Comparison of ENCODE assay signal across 24 cellular contexts in genomic region chr5:139731281-139731680, GRCh38.
"Had no signal": no experiment of that assay in that cellular context is flagged by ENCODE, and none has a peak within 500 bp of the region (broad histone marks: within the 10 kb centered on the region; RNA-seq: fewer than 3 reads in every experiment).

No MANE protein-coding gene starts in this region.

- DNase-seq: activated CD4-positive, alpha-beta memory T cell treated with anti-CD3 and anti-CD28 coated beads, Interleukin-2, amount 10 ng/mL, durations not matched to agents 7 days and 5 days; activated CD4-positive, alpha-beta T cell treated with anti-CD3 and anti-CD28 coated beads for 36 hours; activated CD4-positive, alpha-beta T cell treated with anti-CD3 and anti-CD28 coated beads, Interleukin-2, amount 50 U/mL, for 1 hour; activated gamma-delta T cell treated with Interleukin-2 at 50 U/mL for 16 hours; activated naive CD4-positive, alpha-beta T cell treated with anti-CD3 and anti-CD28 coated beads, Interleukin-2, amount 50 U/mL, for 16 hours; activated naive CD8-positive, alpha-beta T cell treated with anti-CD3 and anti-CD28 coated beads, Interleukin-2, amount 10 ng/mL, durations not matched to agents 7 days and 5 days; activated T-cell treated with anti-CD3 and anti-CD28 coated beads for 4 hours; activated T-cell treated with anti-CD3 and anti-CD28 coated beads, Interleukin-2, amount 50 U/mL, for 48 hours; adrenal gland; anterior cingulate cortex; central memory CD4-positive, alpha-beta T cell; Kasumi-1; KBM-7; NCI-H1092; NCI-H1417; NCI-H2029; NCI-H2107; NCI-H345; NCI-H510A; NCI-H526 treated with DMSO at 0.1 percent for 48 hours; SK-N-SH; T-helper 1 cell had no signal

- H3K4me1 ChIP-seq: adrenal gland had no signal

- H3K4me3 Mint-ChIP-seq: activated CD4-positive, alpha-beta memory T cell treated with anti-CD3 and anti-CD28 coated beads, Interleukin-2, amount 10 ng/mL, durations not matched to agents 7 days and 5 days; activated CD4-positive, alpha-beta T cell treated with anti-CD3 and anti-CD28 coated beads for 36 hours; activated naive CD8-positive, alpha-beta T cell treated with anti-CD3 and anti-CD28 coated beads, Interleukin-2, amount 10 ng/mL, durations not matched to agents 7 days and 5 days; activated T-helper 17 cell treated with anti-CD3 and anti-CD28 coated beads, Interleukin-2, amount 50 U/mL, for 72 hours had no signal

- H3K9me3 Mint-ChIP-seq: activated CD4-positive, alpha-beta memory T cell treated with anti-CD3 and anti-CD28 coated beads, Interleukin-2, amount 10 ng/mL, durations not matched to agents 7 days and 5 days; activated naive CD8-positive, alpha-beta T cell treated with anti-CD3 and anti-CD28 coated beads, Interleukin-2, amount 10 ng/mL, durations not matched to agents 7 days and 5 days; activated T-helper 17 cell treated with anti-CD3 and anti-CD28 coated beads, Interleukin-2, amount 50 U/mL, for 72 hours had no signal

- H3K4me3 ChIP-seq: adrenal gland had no signal

- ATAC-seq: activated CD4-positive, alpha-beta T cell treated with anti-CD3 and anti-CD28 coated beads for 36 hours; activated T-helper 17 cell treated with anti-CD3 and anti-CD28 coated beads, Interleukin-2, amount 50 U/mL, for 72 hours had no signal

- H3K27ac ChIP-seq: adrenal gland, VCaP had no signal

- H3K36me3 ChIP-seq: adrenal gland had no signal

- H3K4me1 Mint-ChIP-seq: activated CD4-positive, alpha-beta memory T cell treated with anti-CD3 and anti-CD28 coated beads, Interleukin-2, amount 10 ng/mL, durations not matched to agents 7 days and 5 days; activated CD4-positive, alpha-beta T cell treated with anti-CD3 and anti-CD28 coated beads for 36 hours; activated naive CD8-positive, alpha-beta T cell treated with anti-CD3 and anti-CD28 coated beads, Interleukin-2, amount 10 ng/mL, durations not matched to agents 7 days and 5 days; activated T-helper 17 cell treated with anti-CD3 and anti-CD28 coated beads, Interleukin-2, amount 50 U/mL, for 72 hours had no signal

- H3K27me3 ChIP-seq: adrenal gland had no signal

- H3K27me3 Mint-ChIP-seq: activated CD4-positive, alpha-beta memory T cell treated with anti-CD3 and anti-CD28 coated beads, Interleukin-2, amount 10 ng/mL, durations not matched to agents 7 days and 5 days; activated CD4-positive, alpha-beta T cell treated with anti-CD3 and anti-CD28 coated beads for 36 hours; activated naive CD8-positive, alpha-beta T cell treated with anti-CD3 and anti-CD28 coated beads, Interleukin-2, amount 10 ng/mL, durations not matched to agents 7 days and 5 days; activated T-helper 17 cell treated with anti-CD3 and anti-CD28 coated beads, Interleukin-2, amount 50 U/mL, for 72 hours had no signal

- H3K36me3 Mint-ChIP-seq: activated naive CD8-positive, alpha-beta T cell treated with anti-CD3 and anti-CD28 coated beads, Interleukin-2, amount 10 ng/mL, durations not matched to agents 7 days and 5 days had no signal

- H3K9me3 ChIP-seq: adrenal gland, SK-N-SH had no signal

- H3K27ac Mint-ChIP-seq: activated CD4-positive, alpha-beta memory T cell treated with anti-CD3 and anti-CD28 coated beads, Interleukin-2, amount 10 ng/mL, durations not matched to agents 7 days and 5 days; activated CD4-positive, alpha-beta T cell treated with anti-CD3 and anti-CD28 coated beads for 36 hours; activated naive CD8-positive, alpha-beta T cell treated with anti-CD3 and anti-CD28 coated beads, Interleukin-2, amount 10 ng/mL, durations not matched to agents 7 days and 5 days; activated T-helper 17 cell treated with anti-CD3 and anti-CD28 coated beads, Interleukin-2, amount 50 U/mL, for 72 hours had no signal
